Comparison of ENCODE assay signal across 26 cellular contexts in the genomic region with DNA sequence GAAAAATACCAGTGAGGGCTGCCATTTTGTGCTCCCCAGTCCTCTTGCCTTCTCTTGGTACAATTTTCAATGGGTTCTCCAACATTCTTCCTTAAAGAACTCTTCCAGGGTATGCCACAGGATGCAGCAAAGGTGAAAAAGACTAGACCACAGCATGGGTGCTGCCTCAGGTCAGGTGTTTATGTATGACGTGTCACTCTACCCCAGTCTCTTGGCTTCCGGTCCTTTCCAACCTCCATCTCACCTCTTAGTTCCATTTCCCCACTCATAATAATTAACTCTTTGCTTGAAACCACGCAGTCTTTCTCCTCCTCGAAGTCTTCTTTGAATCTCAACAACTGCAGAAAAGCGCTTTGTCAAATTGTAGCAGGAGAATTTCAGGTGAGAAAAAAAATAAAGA.
"Had no signal": no experiment of that assay in that cellular context is flagged by ENCODE, and none has a peak within 500 bp of the region (broad histone marks: within the 10 kb centered on the region; RNA-seq: fewer than 3 reads in every experiment).

No MANE protein-coding gene starts in this region.

- H3K9ac ChIP-seq: SK-N-SH had no signal

- H3K4me1 ChIP-seq: ascending aorta, body of pancreas, Peyer's patch, SJCRH30 had no signal

- FAIRE-seq: bronchial epithelial cell had no signal

- ATAC-seq: activated CD4-positive, CD25-positive, alpha-beta regulatory T cell treated with anti-CD3 and anti-CD28 coated beads, Interleukin-2, amount 50 U/mL, for 24 hours; activated CD8-positive, alpha-beta T cell treated with anti-CD3 and anti-CD28 coated beads, Interleukin-2, amount 10 ng/mL, durations not matched to agents 7 days and 5 days; activated naive CD4-positive, alpha-beta T cell treated with anti-CD3 and anti-CD28 coated beads, Interleukin-2, amount 50 U/mL, for 72 hours; activated naive CD8-positive, alpha-beta T cell treated with anti-CD3 and anti-CD28 coated beads, Interleukin-2, amount 50 U/mL, for 24 hours; body of pancreas had no signal

- DNase-seq: activated CD4-positive, alpha-beta T cell treated with anti-CD3 and anti-CD28 coated beads for 4 hours; activated CD8-positive, alpha-beta T cell treated with anti-CD3 and anti-CD28 coated beads, Interleukin-2, amount 10 ng/mL, durations not matched to agents 7 days and 5 days; activated effector memory CD4-positive, alpha-beta T cell treated with Interleukin-2 at 50 U/mL for 16 hours; activated naive CD4-positive, alpha-beta T cell; activated naive CD8-positive, alpha-beta T cell treated with anti-CD3 and anti-CD28 coated beads, Interleukin-2, amount 50 U/mL, for 24 hours; activated T-cell treated with anti-CD3 and anti-CD28 coated beads, Interleukin-2, amount 50 U/mL, for 24 hours; amniotic stem cell; body of pancreas; central memory CD4-positive, alpha-beta T cell; NCI-H1105 treated with DMSO at 0.1 percent for 48 hours; NCI-H1436 treated with DMSO at 0.1 percent for 48 hours; NCI-H187; NCI-H2081; NCI-H446; NCI-H524 treated with DMSO at 0.1 percent for 48 hours; NCI-H774; Peyer's patch; Right ventricle myocardium superior; SJCRH30; SK-N-SH had no signal

- H3K4me3 ChIP-seq: ascending aorta, body of pancreas, coronary artery, Peyer's patch, SJCRH30 had no signal

- H3K9me3 ChIP-seq: ascending aorta, body of pancreas, Peyer's patch, SJCRH30, SK-N-SH had no signal

- H3K4me2 ChIP-seq: SK-N-SH had no signal

- H3K27ac ChIP-seq: ascending aorta, body of pancreas, coronary artery, Peyer's patch, RWPE1, SJCRH30 had no signal

- H3K36me3 ChIP-seq: ascending aorta, Peyer's patch, SJCRH30 had no signal

- H3K27me3 ChIP-seq: ascending aorta, body of pancreas, Peyer's patch, SJCRH30 had no signal
